Comparison of ENCODE assay signal across 7 cellular contexts in genomic region chr19:4638330-4638729, GRCh38. TPM values are rescaled to one million over a fixed set of nuclear protein-coding genes. Genes with fewer than 3 reads are reported as not detected.
DNase-seq lines count a peak whose midpoint lies in the region; ATAC-seq and TF ChIP-seq lines count a peak whose summit lies in the region.

No MANE protein-coding gene starts in this region.

- POLR2A ChIA-PET in activated CD8-positive, alpha-beta T cell treated with anti-CD3 and anti-CD28 coated beads for 36 hours (lab: Charles Lee), result no interaction called here

- H3K36me3 ChIP-seq in KMS-11 (ENCODE audit: insufficient read depth) (no peaks in the 10 kb centered on the region), hepatocyte (replicated peaks; ENCODE audit: insufficient read depth, low read depth) (no peaks in the 10 kb centered on the region)

- H3K4me1 ChIP-seq in KMS-11 (ENCODE audit: low read depth, poor library complexity, severe bottlenecking) (peaks cover 22% of the 10 kb centered on the region), hepatocyte (ENCODE audit: insufficient read depth) (peaks cover 18% of the 10 kb centered on the region)

- no peaks in the 10 kb centered on the region for H3K27me3 Mint-ChIP-seq in activated CD8-positive, alpha-beta T cell treated with anti-CD3 and anti-CD28 coated beads for 36 hours

- ATAC-seq in activated CD8-positive, alpha-beta T cell treated with anti-CD3 and anti-CD28 coated beads for 36 hours, result no peak
- ATAC-seq in stimulated activated effector memory CD8-positive, alpha-beta T cell treated with anti-CD3 and anti-CD28 coated beads, Interleukin-12 subunit alpha, Interleukin-12 subunit beta, amount 100 ng/mL, for 72 hours, result no peak

- intact Hi-C loops in activated CD8-positive, alpha-beta T cell treated with anti-CD3 and anti-CD28 coated beads for 36 hours (cut with micrococcal nuclease), result loop anchor here (5.0 kb wide), 1 partner anchor 61 kb away; no protein-coding TSS in a partner anchor

- CTCF ChIA-PET in activated CD8-positive, alpha-beta T cell treated with anti-CD3 and anti-CD28 coated beads for 36 hours (lab: Charles Lee), result interaction anchor here (1.0 to 3.4 kb wide), 5 partner anchors 49 to 296 kb away, joined by 3 to 80 read pairs (median 3); no protein-coding TSS in a partner anchor

- DNase-seq in activated CD8-positive, alpha-beta T cell treated with anti-CD3 and anti-CD28 coated beads for 36 hours, result no peak
- no peak for DNase-seq in hepatocyte (ENCODE audit: low spot score)
- no peak for DNase-seq in stimulated activated effector memory CD8-positive, alpha-beta T cell treated with anti-CD3 and anti-CD28 coated beads, Interleukin-12 subunit alpha, Interleukin-12 subunit beta, amount 100 ng/mL, for 72 hours (ENCODE audit: low spot score in 2 of 2)
- no peak for DNase-seq in SW480 (ENCODE audit: low spot score)
- DNase-seq in T-helper 9 cell, result no peak
- DNase-seq in NCI-H774 (lab: John Stamatoyannopoulos, UW), result no peak

- H3K4me3 ChIP-seq in KMS-11 (IDR thresholded peaks at IDR 0.05; ENCODE audit: insufficient read depth, low read depth, low read length) (no peak overlapping the region), hepatocyte (no peak overlapping the region)

- WGBS in hepatocyte (ENCODE audit: low lambda C conversion rate, missing lambda C conversion rate), result 91% methylated on average over 11 of the region's 11 CpGs

- H3K79me2 ChIP-seq in KMS-11 (ENCODE audit: insufficient read depth, low read depth) (no peaks in the 10 kb centered on the region), hepatocyte (peaks cover 20% of the 10 kb centered on the region)

- H3K27me3 ChIP-seq in KMS-11 (ENCODE audit: insufficient read depth, low read depth) (no peaks in the 10 kb centered on the region), hepatocyte (no peaks in the 10 kb centered on the region)

- H3K9me3 ChIP-seq in hepatocyte (ENCODE audit: low read depth), result no peaks in the 10 kb centered on the region

- H3K4me2 ChIP-seq in KMS-11 (peak overlapping the region; percentile 48; the same call in 1 of the 2 replicates), hepatocyte (peak overlapping the region; percentile 84)

- H3K4me3 Mint-ChIP-seq in activated CD8-positive, alpha-beta T cell treated with anti-CD3 and anti-CD28 coated beads for 36 hours, result no peak overlapping the region
- H3K4me3 Mint-ChIP-seq in stimulated activated effector memory CD8-positive, alpha-beta T cell treated with anti-CD3 and anti-CD28 coated beads, Interleukin-12 subunit alpha, Interleukin-12 subunit beta, amount 100 ng/mL, for 72 hours, result peak overlapping the region; percentile 95

- H2AFZ ChIP-seq in KMS-11 (ENCODE audit: low read depth) (no peak overlapping the region), hepatocyte (no peak overlapping the region)

- H3K9ac ChIP-seq in KMS-11, result peak overlapping the region; percentile 41; the same call in 1 of the 2 replicates

- no peak for TF ChIP-seq CTCF in KMS-11 (conservative IDR thresholded peaks at IDR 0.05; ENCODE audit: low read depth, low read length)
- TF ChIP-seq CTCF in activated CD8-positive, alpha-beta T cell treated with anti-CD3 and anti-CD28 coated beads for 36 hours (IDR thresholded peaks at IDR 0.05), result no peak
- TF ChIP-seq CTCF in hepatocyte (IDR thresholded peaks at IDR 0.05; ENCODE audit: poor library complexity), result no peak

- H3K27ac ChIP-seq in KMS-11, result no peak overlapping the region; the same call in 1 of the 2 replicates
- no peak overlapping the region for H3K27ac ChIP-seq in hepatocyte

- peak overlapping the region; percentile 98 for H3K27ac Mint-ChIP-seq in activated CD8-positive, alpha-beta T cell treated with anti-CD3 and anti-CD28 coated beads for 36 hours
- H3K27ac Mint-ChIP-seq in stimulated activated effector memory CD8-positive, alpha-beta T cell treated with anti-CD3 and anti-CD28 coated beads, Interleukin-12 subunit alpha, Interleukin-12 subunit beta, amount 100 ng/mL, for 72 hours, result peak overlapping the region; percentile 99

- no peaks in the 10 kb centered on the region for H3K9me3 Mint-ChIP-seq in activated CD8-positive, alpha-beta T cell treated with anti-CD3 and anti-CD28 coated beads for 36 hours
- H3K9me3 Mint-ChIP-seq in stimulated activated effector memory CD8-positive, alpha-beta T cell treated with anti-CD3 and anti-CD28 coated beads, Interleukin-12 subunit alpha, Interleukin-12 subunit beta, amount 100 ng/mL, for 72 hours, result no peaks in the 10 kb centered on the region

- H3K4me1 Mint-ChIP-seq in activated CD8-positive, alpha-beta T cell treated with anti-CD3 and anti-CD28 coated beads for 36 hours (ENCODE audit: low read depth), result peaks cover 37% of the 10 kb centered on the region
- peaks cover 44% of the 10 kb centered on the region for H3K4me1 Mint-ChIP-seq in stimulated activated effector memory CD8-positive, alpha-beta T cell treated with anti-CD3 and anti-CD28 coated beads, Interleukin-12 subunit alpha, Interleukin-12 subunit beta, amount 100 ng/mL, for 72 hours

- H3K36me3 Mint-ChIP-seq in activated CD8-positive, alpha-beta T cell treated with anti-CD3 and anti-CD28 coated beads for 36 hours (ENCODE audit: low read depth), result no peaks in the 10 kb centered on the region
- peaks cover 11% of the 10 kb centered on the region for H3K36me3 Mint-ChIP-seq in stimulated activated effector memory CD8-positive, alpha-beta T cell treated with anti-CD3 and anti-CD28 coated beads, Interleukin-12 subunit alpha, Interleukin-12 subunit beta, amount 100 ng/mL, for 72 hours

- H3K9me2 ChIP-seq in hepatocyte (replicated peaks; ENCODE audit: insufficient read depth), result no peaks in the 10 kb centered on the region

- no peaks in the 10 kb centered on the region for H4K20me1 ChIP-seq in KMS-11 (ENCODE audit: insufficient read depth)
- H4K20me1 ChIP-seq in hepatocyte (ENCODE audit: insufficient read depth, poor library complexity, severe bottlenecking), result no peaks in the 10 kb centered on the region

RNA-seq across cellular contexts. Expression of gene TNFAIP8L1, which starts 1.0 kb away (rescaled TPM):
- total RNA-seq in activated CD8-positive, alpha-beta T cell treated with anti-CD3 and anti-CD28 coated beads for 36 hours, result 10 to 100 TPM; 13.5 to 13.7 TPM
- total RNA-seq in hepatocyte, result 10.0 and 13.6 TPM in 2 replicates
- 8.7 and 14.3 TPM in 2 replicates for polyA plus RNA-seq in hepatocyte

RNA-seq across cellular contexts. Expression of gene MYDGF, which starts 31.8 kb away (rescaled TPM):
- total RNA-seq in activated CD8-positive, alpha-beta T cell treated with anti-CD3 and anti-CD28 coated beads for 36 hours, result 10 to 100 TPM; 58.3 to 62.1 TPM
- total RNA-seq in hepatocyte, result 125 and 158 TPM in 2 replicates
- 365 and 405 TPM in 2 replicates for polyA plus RNA-seq in hepatocyte
